ENCODE assay signal across 8 cellular contexts in the genomic region with DNA sequence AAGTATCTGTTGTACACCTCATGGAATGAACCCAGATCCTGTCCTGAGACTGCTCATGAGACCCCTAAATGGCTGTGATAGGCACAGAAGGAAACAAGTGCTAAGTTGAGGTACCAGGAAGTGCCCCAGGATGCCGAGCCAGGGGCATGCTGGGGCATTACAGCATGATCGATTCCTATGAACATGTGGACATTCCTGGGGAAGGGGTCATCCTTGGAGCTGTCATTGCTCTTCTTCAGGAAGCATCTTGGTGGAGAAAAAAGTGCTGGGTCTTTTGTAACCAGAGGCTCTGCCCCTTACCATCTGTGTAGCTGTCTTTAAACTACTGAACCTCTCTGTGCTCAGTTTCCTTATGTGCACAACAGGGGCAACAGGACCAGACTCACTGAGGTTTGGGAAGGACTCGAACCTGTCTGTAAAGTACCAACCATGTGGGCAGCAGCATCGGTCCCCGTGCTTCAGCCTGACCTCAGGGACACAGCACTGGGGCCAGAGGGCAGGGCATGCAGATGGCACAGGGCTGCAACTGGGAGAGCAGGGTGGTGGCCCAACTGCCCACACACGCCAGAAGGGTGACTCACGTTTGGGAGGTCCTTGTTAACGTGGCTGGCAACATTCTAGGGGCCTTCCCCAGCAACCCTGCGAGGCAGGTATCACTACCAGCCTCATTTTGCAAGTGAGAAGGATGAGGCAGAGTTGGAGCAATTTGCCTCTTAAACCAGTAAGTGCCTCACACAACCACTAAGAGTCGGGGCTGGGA.
DNase-seq lines count a peak whose midpoint lies in the region; ATAC-seq lines count a peak whose summit lies in the region.

No MANE protein-coding gene starts in this region.

- H3K27ac Mint-ChIP-seq in stimulated activated memory B cell treated with anti-CD40 and anti-IgM and Interleukin-4, amounts not matched to agents 10 μg/mL and 1 μg/mL and 100 μg/mL, for 72 hours: peak overlapping the region; percentile 69

- no peaks in the 10 kb centered on the region for H3K27me3 Mint-ChIP-seq in stimulated activated memory B cell treated with anti-CD40 and anti-IgM and Interleukin-4, amounts not matched to agents 10 μg/mL and 1 μg/mL and 100 μg/mL, for 72 hours

- peaks cover 50% of the 10 kb centered on the region for H3K36me3 Mint-ChIP-seq in stimulated activated memory B cell treated with anti-CD40 and anti-IgM and Interleukin-4, amounts not matched to agents 10 μg/mL and 1 μg/mL and 100 μg/mL, for 72 hours

- peak; percentile 76 for ATAC-seq in stimulated activated memory B cell treated with anti-CD40 and anti-IgM and Interleukin-4, amounts not matched to agents 10 μg/mL and 1 μg/mL and 100 μg/mL, for 72 hours
- ATAC-seq in GM18502 (IDR thresholded peaks at IDR 0.05; ENCODE audit: poor library complexity, unreplicated experiment): no peak

- no peaks in the 10 kb centered on the region for H3K9me3 Mint-ChIP-seq in stimulated activated memory B cell treated with anti-CD40 and anti-IgM and Interleukin-4, amounts not matched to agents 10 μg/mL and 1 μg/mL and 100 μg/mL, for 72 hours

- H3K4me1 Mint-ChIP-seq in stimulated activated memory B cell treated with anti-CD40 and anti-IgM and Interleukin-4, amounts not matched to agents 10 μg/mL and 1 μg/mL and 100 μg/mL, for 72 hours: peaks cover 75% of the 10 kb centered on the region

- DNase-seq in NCI-H2171 treated with DMSO at 0.1 percent for 48 hours (lab: John Stamatoyannopoulos, UW) (peak; percentile 51), NCI-H2171 (lab: John Stamatoyannopoulos, UW) (no peak), kidney tubule cell (ENCODE audit: low spot score) (peak; percentile 81), medulla oblongata (ENCODE audit: extremely low spot score) (no peak), GM19240 (ENCODE audit: insufficient read length, low spot score) (no peak)
- peak; percentile 10 for DNase-seq in activated CD8-positive, alpha-beta memory T cell treated with anti-CD3 and anti-CD28 coated beads, Interleukin-2, amount 50 U/mL, for 24 hours (ENCODE audit: extremely low read depth)

- H3K4me3 Mint-ChIP-seq in stimulated activated memory B cell treated with anti-CD40 and anti-IgM and Interleukin-4, amounts not matched to agents 10 μg/mL and 1 μg/mL and 100 μg/mL, for 72 hours: no peak overlapping the region

Comparison
In these comparisons a context has a peak if more than half of its experiments do, and no peak if none do; other contexts are left out.
1. DNase-seq: peak in NCI-H2171 treated with DMSO at 0.1 percent for 48 hours (single experiment), activated CD8-positive, alpha-beta memory T cell treated with anti-CD3 and anti-CD28 coated beads, Interleukin-2, amount 50 U/mL, for 24 hours (single experiment) and kidney tubule cell (single experiment); none in NCI-H2171 (single experiment), medulla oblongata (single experiment) and GM19240 (single experiment).